9 cellular contexts compared by ENCODE assay signal in the genomic region with DNA sequence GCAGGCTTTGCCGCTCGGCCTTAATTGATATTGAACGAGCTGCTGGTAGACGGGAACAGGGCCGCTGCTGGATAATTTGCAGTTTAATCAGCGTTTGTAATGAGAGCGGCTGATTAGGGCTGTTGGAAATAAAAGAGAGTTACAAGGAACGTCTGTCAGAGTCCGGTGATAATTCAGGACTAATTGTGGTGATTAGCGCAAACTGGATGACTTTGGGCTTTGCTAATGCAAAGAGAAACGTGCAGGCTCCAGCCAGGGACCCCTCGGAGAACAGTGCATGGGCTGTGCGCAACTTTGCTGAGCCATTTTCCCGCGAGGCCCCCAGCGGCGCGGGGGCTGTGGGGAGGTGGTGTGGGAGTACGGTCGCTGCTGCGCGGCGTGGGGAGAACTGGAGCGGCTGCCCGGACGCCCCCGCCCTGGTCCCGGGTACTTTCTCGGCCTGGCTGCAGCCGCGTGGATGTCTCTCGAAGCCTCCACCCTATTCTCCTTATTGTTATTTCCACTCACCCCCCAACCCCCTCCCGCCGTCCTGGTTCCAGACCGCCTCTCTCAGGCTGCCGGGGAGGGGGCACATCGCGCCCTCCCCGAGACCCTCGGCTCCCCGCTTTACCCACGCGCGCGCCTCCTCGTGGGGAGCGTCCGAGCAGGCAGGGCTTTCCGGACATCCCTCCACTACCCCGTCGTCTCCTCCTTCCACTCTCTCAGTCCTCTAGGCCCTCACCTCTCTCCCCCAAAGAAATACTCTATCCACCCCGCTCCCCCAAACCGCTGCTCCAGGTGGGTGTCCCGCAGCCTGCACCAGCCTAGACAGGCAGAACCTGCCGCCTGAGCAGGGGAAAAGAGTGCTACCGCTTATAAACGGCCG.
DNase-seq lines count a peak whose midpoint lies in the region; ATAC-seq and TF ChIP-seq lines count a peak whose summit lies in the region.
"Had no signal": no experiment of that assay in that cellular context is flagged by ENCODE, and none has a peak within 500 bp of the region (broad histone marks: within the 10 kb centered on the region; RNA-seq: fewer than 3 reads in every experiment).

No MANE protein-coding gene starts in this region.

- H2AFZ ChIP-seq in PC-9: no peak overlapping the region

- no peaks in the 10 kb centered on the region for H3F3A ChIP-seq in PC-9 (ENCODE audit: insufficient read depth, low read depth)

- no peaks in the 10 kb centered on the region for H3K79me2 ChIP-seq in PC-9 (ENCODE audit: low read depth)

- no peaks in the 10 kb centered on the region for H3K9me2 ChIP-seq in PC-9 (ENCODE audit: insufficient read depth)

- BruUV-seq in PC-9 (replicated peaks; lab: Mats Ljungman, UMichigan): no TSS peak

- H3K27ac Mint-ChIP-seq in nephron: peak overlapping the region; percentile 19 to 69 (median 65)

- H3K4me1 Mint-ChIP-seq in nephron: peaks cover 4% of the 10 kb centered on the region

- H4K20me1 ChIP-seq in PC-9 (ENCODE audit: insufficient read depth): no peaks in the 10 kb centered on the region

- H3K4me2 ChIP-seq in PC-9: no peak overlapping the region

- DNase-seq in AG09319 (ENCODE audit: extremely low read depth, low read depth) (no peak), NCI-H1105 (lab: John Stamatoyannopoulos, UW) (no peak), PC-9 (no peak), NCI-H2029 treated with DMSO at 0.1 percent for 48 hours (lab: John Stamatoyannopoulos, UW) (no peak)

- H3K27ac ChIP-seq in HUES64 (ENCODE audit: low read depth, low read length): no peak overlapping the region
- H3K27ac ChIP-seq in esophagus (ENCODE audit: low read depth in 2 of 2, low read length in 1 of 2): no peak overlapping the region
- no peak overlapping the region for H3K27ac ChIP-seq in PC-9
- H3K27ac ChIP-seq: SK-N-MC had no signal

- POLR2A ChIA-PET in PC-9 (lab: Charles Lee; ENCODE audit: unreplicated experiment): no interaction called here

- peaks cover 74% of the 10 kb centered on the region for H3K27me3 Mint-ChIP-seq in nephron (ENCODE audit: low read depth)

- peak; percentile 32 for TF ChIP-seq CTCF in AG09319 (IDR thresholded peaks at IDR 0.05; ENCODE audit: low read depth, low read length)
- TF ChIP-seq CTCF in nephron (IDR thresholded peaks at IDR 0.05; ENCODE audit: unreplicated experiment in 3 of 3): peak in 2 of 3 experiments; percentile 16 to 40
- no peak for TF ChIP-seq CTCF in PC-9 (conservative IDR thresholded peaks at IDR 0.05)

- 3% methylated on average over 58 of the region's 58 CpGs for WGBS in HUES64
- 9 to 10% methylated on average over 58 of the region's 58 CpGs for WGBS in esophagus, 2 donors

- H3K9me3 ChIP-seq in HUES64 (ENCODE audit: insufficient read depth, low read depth, low read length) (no peaks in the 10 kb centered on the region), esophagus (ENCODE audit: control insufficient read depth in 2 of 2, insufficient read depth in 1 of 2, low read depth in 1 of 2, low read length in 1 of 2) (no peaks in the 10 kb centered on the region), PC-9 (ENCODE audit: insufficient read depth, low read depth) (no peaks in the 10 kb centered on the region)

- H3K9ac ChIP-seq in HUES64 (ENCODE audit: low read depth, low read length): no peak overlapping the region

- no peaks in the 10 kb centered on the region for H3K36me3 ChIP-seq in HUES64 (ENCODE audit: insufficient read depth, low read length)
- H3K36me3 ChIP-seq in esophagus (ENCODE audit: control insufficient read depth in 2 of 2, insufficient read depth in 2 of 2, low read length in 1 of 2): no peaks in the 10 kb centered on the region
- no peaks in the 10 kb centered on the region for H3K36me3 ChIP-seq in PC-9 (ENCODE audit: low read depth)

- H3K4me1 ChIP-seq in HUES64 (ENCODE audit: insufficient read depth, low read length) (peaks cover 43% of the 10 kb centered on the region), esophagus (ENCODE audit: control insufficient read depth in 2 of 2, insufficient read depth in 2 of 2, low read length in 1 of 2) (no peaks in the 10 kb centered on the region), PC-9 (replicated peaks; ENCODE audit: insufficient read depth) (no peaks in the 10 kb centered on the region)

- peaks cover 100% of the 10 kb centered on the region for H3K27me3 ChIP-seq in HUES64 (ENCODE audit: insufficient read depth, low read length)
- H3K27me3 ChIP-seq in esophagus (ENCODE audit: control insufficient read depth in 1 of 2, insufficient read depth in 2 of 2, low read length in 2 of 2): no peaks in the 10 kb centered on the region
- no peaks in the 10 kb centered on the region for H3K27me3 ChIP-seq in PC-9 (ENCODE audit: insufficient read depth, low read depth)

- intact Hi-C loops in PC-9 (cut with micrococcal nuclease; ENCODE audit: unreplicated experiment): no loop called here

- CTCF ChIA-PET in PC-9 (lab: Charles Lee): no interaction called here

- H3K9me3 Mint-ChIP-seq in nephron: no peaks in the 10 kb centered on the region

- H3K4me3 ChIP-seq in HUES64 (ENCODE audit: low read length): peak overlapping the region; percentile 32
- H3K4me3 ChIP-seq in esophagus (ENCODE audit: low read depth in 1 of 2, low read length in 2 of 2): peak overlapping the region; percentile 28 to 47
- no peak overlapping the region for H3K4me3 ChIP-seq in PC-9
- H3K4me3 ChIP-seq: SK-N-MC had no signal

- peak overlapping the region; percentile 85 to 89 (median 86) for H3K4me3 Mint-ChIP-seq in nephron

- H3K36me3 Mint-ChIP-seq in nephron (ENCODE audit: low read depth): no peaks in the 10 kb centered on the region

- no peak for ATAC-seq in HG03280 (IDR thresholded peaks at IDR 0.05; ENCODE audit: unreplicated experiment)
